8 cellular contexts compared by ENCODE assay signal in the genomic region with DNA sequence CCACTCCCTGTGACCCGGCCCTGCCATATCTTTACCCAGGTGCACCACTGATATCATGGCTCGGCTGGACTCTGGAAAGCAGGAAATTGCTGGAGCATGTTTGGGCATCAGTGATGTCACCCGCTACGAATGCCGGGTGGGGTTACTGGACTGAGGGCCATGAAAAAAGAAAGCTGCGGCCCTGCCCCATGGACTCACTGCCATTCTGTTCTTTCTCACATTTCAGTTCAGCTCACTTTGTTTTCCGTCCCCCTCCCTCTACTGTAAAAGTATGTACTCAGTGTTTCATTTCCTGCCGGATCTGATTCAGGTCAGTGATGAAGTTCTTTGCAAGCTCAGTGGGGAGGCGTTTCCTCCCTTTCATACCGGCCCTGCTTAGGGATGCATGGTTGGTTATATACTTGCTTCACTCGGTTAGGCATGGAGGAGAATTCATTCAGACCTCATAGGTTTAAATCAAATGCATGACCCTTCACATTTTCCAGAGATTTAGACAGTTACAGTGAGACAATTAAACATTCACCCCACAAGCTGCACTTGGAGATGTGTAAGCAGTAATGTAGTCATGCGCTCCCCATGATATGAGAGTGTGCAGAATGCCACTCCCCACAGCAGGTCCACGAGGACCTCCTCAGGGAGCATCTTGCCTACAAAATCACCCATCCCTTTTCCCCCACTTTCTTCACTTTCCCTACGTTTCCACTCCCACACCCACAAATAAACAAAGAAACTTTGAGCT.
DNase-seq lines count a peak whose midpoint lies in the region; ATAC-seq and TF ChIP-seq lines count a peak whose summit lies in the region.
"Not testable (repeated sequence)": the region's sequence is repeated elsewhere in the genome, so short reads cannot be mapped to it uniquely, and the experiment has no call there.

No MANE protein-coding gene starts in this region.

- intact Hi-C loops in CD4-positive, alpha-beta T cell (cut with DNase I, micrococcal nuclease); esophagus muscularis mucosa (cut with DNase I): not testable (repeated sequence)

- TF ChIP-seq CTCF in CD4-positive, alpha-beta T cell (IDR thresholded peaks at IDR 0.05); esophagus muscularis mucosa (IDR thresholded peaks at IDR 0.05); neural crest cell (conservative IDR thresholded peaks at IDR 0.05): not testable (repeated sequence)

- H3K36me3 ChIP-seq in esophagus muscularis mucosa = not testable (repeated sequence)

- not testable (repeated sequence) for H3K4me1 ChIP-seq in esophagus muscularis mucosa

- TF ChIP-seq POLR2A in esophagus muscularis mucosa (IDR thresholded peaks at IDR 0.05; ENCODE audit: low read depth) = not testable (repeated sequence)

- TF ChIP-seq EP300 in esophagus muscularis mucosa (IDR thresholded peaks at IDR 0.05) = not testable (repeated sequence)

- CTCF ChIA-PET in CD4-positive, alpha-beta T cell (lab: Charles Lee); T-cell (lab: Charles Lee): not testable (repeated sequence)

- H3K9me3 Mint-ChIP-seq in CD4-positive, alpha-beta T cell; T-cell; activated naive CD8-positive, alpha-beta T cell treated with anti-CD3 and anti-CD28 coated beads, Interleukin-2, amount 50 U/mL, for 24 hours; neural crest cell; stimulated activated memory B cell treated with anti-CD40 and anti-IgM and Interleukin-4, amounts not matched to agents 10 μg/mL and 1 μg/mL and 100 μg/mL, for 72 hours: not testable (repeated sequence)

- H3K4me1 Mint-ChIP-seq in CD4-positive, alpha-beta T cell (ENCODE audit: low read depth) = peaks cover 14% of the 10 kb centered on the region
- H3K4me1 Mint-ChIP-seq in T-cell; activated naive CD8-positive, alpha-beta T cell treated with anti-CD3 and anti-CD28 coated beads, Interleukin-2, amount 50 U/mL, for 24 hours; neural crest cell; stimulated activated memory B cell treated with anti-CD40 and anti-IgM and Interleukin-4, amounts not matched to agents 10 μg/mL and 1 μg/mL and 100 μg/mL, for 72 hours: not testable (repeated sequence)

- not testable (repeated sequence) for H3K4me3 Mint-ChIP-seq in CD4-positive, alpha-beta T cell; activated naive CD8-positive, alpha-beta T cell treated with anti-CD3 and anti-CD28 coated beads, Interleukin-2, amount 50 U/mL, for 24 hours; neural crest cell
- H3K4me3 Mint-ChIP-seq in T-cell = peak overlapping the region in 2 of 3 donors; percentile 9 to 50
- H3K4me3 Mint-ChIP-seq in stimulated activated memory B cell treated with anti-CD40 and anti-IgM and Interleukin-4, amounts not matched to agents 10 μg/mL and 1 μg/mL and 100 μg/mL, for 72 hours = peak overlapping the region; percentile 6

- not testable (repeated sequence) for H3K27me3 ChIP-seq in CD4-positive, alpha-beta T cell (ENCODE audit: control insufficient read depth, insufficient read depth, low read length); esophagus muscularis mucosa

- H3K4me3 ChIP-seq in esophagus muscularis mucosa = not testable (repeated sequence)

- not testable (repeated sequence) for DNase-seq in CD4-positive, alpha-beta T cell; esophagus muscularis mucosa (ENCODE audit: extremely low spot score); neural crest cell (ENCODE audit: low read depth, low spot score)
- DNase-seq in KBM-7 (peak; percentile 50), T-cell (peak in 3 of 34 experiments; percentile 1 to 7 (median 2)), iris pigment epithelial cell (ENCODE audit: low read depth) (peak; percentile 94)
- DNase-seq in activated naive CD8-positive, alpha-beta T cell treated with anti-CD3 and anti-CD28 coated beads, Interleukin-2, amount 50 U/mL, for 24 hours = peak; percentile 10

- not testable (repeated sequence) for H3K9me3 ChIP-seq in CD4-positive, alpha-beta T cell (ENCODE audit: control insufficient read depth, low read length); esophagus muscularis mucosa

- WGBS in esophagus muscularis mucosa = 73% methylated on average over 8 of the region's 14 CpGs

- peak overlapping the region; percentile 25 for H3K27ac Mint-ChIP-seq in CD4-positive, alpha-beta T cell
- peak overlapping the region; percentile 55 to 63 for H3K27ac Mint-ChIP-seq in T-cell
- H3K27ac Mint-ChIP-seq in activated naive CD8-positive, alpha-beta T cell treated with anti-CD3 and anti-CD28 coated beads, Interleukin-2, amount 50 U/mL, for 24 hours = peak overlapping the region; percentile 84
- H3K27ac Mint-ChIP-seq in neural crest cell (ENCODE audit: unreplicated experiment) = peak overlapping the region; percentile 84
- not testable (repeated sequence) for H3K27ac Mint-ChIP-seq in stimulated activated memory B cell treated with anti-CD40 and anti-IgM and Interleukin-4, amounts not matched to agents 10 μg/mL and 1 μg/mL and 100 μg/mL, for 72 hours

- H3K36me3 Mint-ChIP-seq in CD4-positive, alpha-beta T cell (ENCODE audit: low read depth); T-cell; activated naive CD8-positive, alpha-beta T cell treated with anti-CD3 and anti-CD28 coated beads, Interleukin-2, amount 50 U/mL, for 24 hours (ENCODE audit: low read depth); neural crest cell (ENCODE audit: low read depth); stimulated activated memory B cell treated with anti-CD40 and anti-IgM and Interleukin-4, amounts not matched to agents 10 μg/mL and 1 μg/mL and 100 μg/mL, for 72 hours: not testable (repeated sequence)

- not testable (repeated sequence) for H3K27me3 Mint-ChIP-seq in CD4-positive, alpha-beta T cell; T-cell; activated naive CD8-positive, alpha-beta T cell treated with anti-CD3 and anti-CD28 coated beads, Interleukin-2, amount 50 U/mL, for 24 hours; neural crest cell (ENCODE audit: low read depth); stimulated activated memory B cell treated with anti-CD40 and anti-IgM and Interleukin-4, amounts not matched to agents 10 μg/mL and 1 μg/mL and 100 μg/mL, for 72 hours

- H3K27ac ChIP-seq in CD4-positive, alpha-beta T cell (ENCODE audit: low read depth, low read length) = not testable (repeated sequence)
- H3K27ac ChIP-seq in esophagus muscularis mucosa (replicated peaks in 1 of 4) = peak overlapping the region; percentile 13 to 48 (median 25)

- ATAC-seq in CD4-positive, alpha-beta T cell (ENCODE audit: poor library complexity); T-cell (replicated peaks in 1 of 4); activated naive CD8-positive, alpha-beta T cell treated with anti-CD3 and anti-CD28 coated beads, Interleukin-2, amount 50 U/mL, for 24 hours; stimulated activated memory B cell treated with anti-CD40 and anti-IgM and Interleukin-4, amounts not matched to agents 10 μg/mL and 1 μg/mL and 100 μg/mL, for 72 hours: not testable (repeated sequence)

- POLR2A ChIA-PET in CD4-positive, alpha-beta T cell (lab: Charles Lee); T-cell (lab: Charles Lee): not testable (repeated sequence)

- in situ Hi-C loops in KBM-7 (cut with MboI; ENCODE audit: low pct_unique_long_range_greater_than_20kb, low sequenced_read_pairs) = not testable (repeated sequence)
